Comparison of ENCODE assay signal across 8 cellular contexts in the genomic region with DNA sequence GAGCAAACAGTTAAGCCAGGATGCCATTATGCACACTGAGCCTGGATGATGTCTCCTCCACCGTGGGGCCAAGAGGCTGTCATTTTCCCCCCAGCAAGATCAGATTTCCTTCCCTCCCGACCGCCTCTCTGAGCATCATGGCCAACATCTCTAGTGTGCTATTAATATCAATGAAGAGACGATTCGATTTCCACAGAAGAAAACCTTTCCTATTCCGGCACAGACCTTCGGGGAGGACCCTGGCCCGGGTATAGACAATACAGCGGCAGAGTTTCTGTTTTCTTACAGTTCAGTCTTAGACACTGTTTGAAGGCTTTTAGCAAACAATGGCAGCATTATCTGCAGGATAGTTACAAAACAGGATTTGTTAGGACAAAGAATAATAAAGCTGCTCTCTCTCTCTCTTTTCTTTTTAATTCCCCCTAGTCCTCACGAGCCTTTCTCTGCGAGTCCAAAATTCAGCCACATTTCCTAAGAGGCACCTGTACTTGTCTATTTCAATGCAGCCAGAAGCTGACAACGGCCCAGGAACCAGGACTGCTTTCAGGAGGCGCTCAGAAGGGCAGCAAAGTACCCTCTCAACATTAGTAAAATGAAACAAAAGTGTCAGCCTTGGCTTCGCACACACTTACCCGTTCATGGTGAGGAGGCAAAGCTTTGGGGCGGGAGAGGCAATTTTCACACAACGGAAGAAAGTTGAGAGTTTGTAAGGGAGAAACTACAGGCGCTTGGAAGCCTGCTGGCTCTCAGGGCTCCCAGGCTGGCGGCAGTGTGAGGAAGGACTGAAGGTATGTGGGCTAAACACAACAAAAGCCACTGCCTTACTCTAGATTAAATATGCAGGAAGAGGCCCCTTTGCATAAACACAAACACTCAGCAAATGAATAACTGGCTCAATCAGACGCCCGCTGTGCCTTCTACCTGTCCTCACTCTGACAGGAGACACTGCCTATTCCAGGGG.
DNase-seq lines count a peak whose midpoint lies in the region; ATAC-seq and TF ChIP-seq lines count a peak whose summit lies in the region.

No MANE protein-coding gene starts in this region.

- ATAC-seq in GM19023 (IDR thresholded peaks at IDR 0.05; ENCODE audit: unreplicated experiment): no peak

- no peak for TF ChIP-seq POLR2A in testis (IDR thresholded peaks at IDR 0.05)

- H3K36me3 Mint-ChIP-seq in activated CD4-positive, alpha-beta T cell treated with anti-CD3 and anti-CD28 coated beads, Interleukin-2, amount 10 ng/mL, durations not matched to agents 7 days and 5 days (ENCODE audit: low read depth): peaks cover 5% of the 10 kb centered on the region

- H3K4me1 ChIP-seq in fibroblast of lung (ENCODE audit: control insufficient read depth, extremely low read depth, insufficient read depth, low read length) (no peaks in the 10 kb centered on the region), muscle layer of duodenum (ENCODE audit: control insufficient read depth in 1 of 2, insufficient read depth in 2 of 2, low read length in 2 of 2) (peaks cover 3 to 35% of the 10 kb centered on the region in 2 donors), testis (no peaks in the 10 kb centered on the region)

- peak overlapping the region; percentile 74 for H3K4me2 ChIP-seq in fibroblast of lung (ENCODE audit: extremely low read depth, insufficient read depth, low read length)

- H3K9me3 ChIP-seq in fibroblast of lung (ENCODE audit: control insufficient read depth, insufficient read depth, low read depth, low read length) (no peaks in the 10 kb centered on the region), muscle layer of duodenum (ENCODE audit: control insufficient read depth in 1 of 2, low read length in 2 of 2) (no peaks in the 10 kb centered on the region), testis (no peaks in the 10 kb centered on the region)

- CTCF ChIA-PET in activated CD4-positive, alpha-beta T cell treated with anti-CD3 and anti-CD28 coated beads, Interleukin-2, amount 10 ng/mL, durations not matched to agents 7 days and 5 days (lab: Charles Lee): interaction anchor here (0.5 to 1.0 kb wide), 2 partner anchors 15 to 449 kb away, joined by 3 read pairs; no protein-coding TSS in a partner anchor

- no peaks in the 10 kb centered on the region for H3K9me3 Mint-ChIP-seq in activated CD4-positive, alpha-beta T cell treated with anti-CD3 and anti-CD28 coated beads, Interleukin-2, amount 10 ng/mL, durations not matched to agents 7 days and 5 days

- H3K36me3 ChIP-seq in fibroblast of lung (ENCODE audit: control insufficient read depth, insufficient read depth, low read length) (no peaks in the 10 kb centered on the region), muscle layer of duodenum (ENCODE audit: control insufficient read depth in 1 of 2, insufficient read depth in 2 of 2, low read length in 2 of 2) (no peaks in the 10 kb centered on the region), testis (ENCODE audit: low read depth, missing control alignments) (no peaks in the 10 kb centered on the region)

- H3K4me1 Mint-ChIP-seq in activated CD4-positive, alpha-beta T cell treated with anti-CD3 and anti-CD28 coated beads, Interleukin-2, amount 10 ng/mL, durations not matched to agents 7 days and 5 days: peaks cover 82% of the 10 kb centered on the region

- H3K27ac Mint-ChIP-seq in activated CD4-positive, alpha-beta T cell treated with anti-CD3 and anti-CD28 coated beads, Interleukin-2, amount 10 ng/mL, durations not matched to agents 7 days and 5 days: peak overlapping the region; percentile 86

- H3K79me2 ChIP-seq in fibroblast of lung (ENCODE audit: control insufficient read depth, insufficient read depth, low read length): no peaks in the 10 kb centered on the region

- H3K4me3 ChIP-seq in fibroblast of lung (replicated peaks in 1 of 4; ENCODE audit: control extremely low read depth in 1 of 4, insufficient read depth in 1 of 4, low read depth in 3 of 4, low read length in 4 of 4) (peak overlapping the region; percentile 20 to 36 (median 24)), muscle layer of duodenum (ENCODE audit: low read depth in 1 of 2, low read length in 2 of 2) (peak overlapping the region; percentile 55 to 61), testis (peak overlapping the region in 1 of 2 donors; percentile 15)

- peak; percentile 38 for DNase-seq in KG1 (lab: John Stamatoyannopoulos, UW)
- DNase-seq in activated CD4-positive, alpha-beta T cell treated with anti-CD3 and anti-CD28 coated beads, Interleukin-2, amount 10 ng/mL, durations not matched to agents 7 days and 5 days: peak; percentile 17
- peak; percentile 38 to 66 for DNase-seq in fibroblast of lung (ENCODE audit: low read depth in 2 of 2)
- DNase-seq in testis: peak; percentile 28
- DNase-seq in AG08395 (ENCODE audit: low spot score): no peak
- DNase-seq in NCI-H1436 treated with DMSO at 0.1 percent for 48 hours (lab: John Stamatoyannopoulos, UW): no peak

- WGBS in testis, 2 donors: 42 to 44% methylated on average over 21 of the region's 21 CpGs

- H3K27me3 Mint-ChIP-seq in activated CD4-positive, alpha-beta T cell treated with anti-CD3 and anti-CD28 coated beads, Interleukin-2, amount 10 ng/mL, durations not matched to agents 7 days and 5 days: peaks cover 11% of the 10 kb centered on the region

- no peak overlapping the region for H3K27ac ChIP-seq in fibroblast of lung (ENCODE audit: insufficient read depth, low read length)
- peak overlapping the region; percentile 84 for H3K27ac ChIP-seq in muscle layer of duodenum (ENCODE audit: low read length)
- peak overlapping the region; percentile 2 to 21 for H3K27ac ChIP-seq in testis

- intact Hi-C loops in testis (cut with DNase I; ENCODE audit: low total_unique reads): no loop called here

- no peaks in the 10 kb centered on the region for H4K20me1 ChIP-seq in fibroblast of lung (ENCODE audit: control insufficient read depth, extremely low read depth, insufficient read depth, low read length)

- peak overlapping the region; percentile 82 for H3K4me3 Mint-ChIP-seq in activated CD4-positive, alpha-beta T cell treated with anti-CD3 and anti-CD28 coated beads, Interleukin-2, amount 10 ng/mL, durations not matched to agents 7 days and 5 days

- H3K9ac ChIP-seq in fibroblast of lung (ENCODE audit: insufficient read depth, low read length): no peak overlapping the region

- peak overlapping the region; percentile 3 for H2AFZ ChIP-seq in fibroblast of lung (ENCODE audit: low read length)

- no peak for TF ChIP-seq CTCF in fibroblast of lung (conservative IDR thresholded peaks at IDR 0.05 in 1 of 2, IDR thresholded peaks at IDR 0.05 in 1 of 2; ENCODE audit: low read depth in 1 of 2, low read length in 2 of 2)
- no peak for TF ChIP-seq CTCF in testis (IDR thresholded peaks at IDR 0.05)

- POLR2A ChIA-PET in activated CD4-positive, alpha-beta T cell treated with anti-CD3 and anti-CD28 coated beads, Interleukin-2, amount 10 ng/mL, durations not matched to agents 7 days and 5 days (lab: Charles Lee): no interaction called here

- H3K27me3 ChIP-seq in fibroblast of lung (ENCODE audit: control insufficient read depth, insufficient read depth, low read length) (no peaks in the 10 kb centered on the region), muscle layer of duodenum (ENCODE audit: low read depth, low read length) (no peaks in the 10 kb centered on the region), testis (no peaks in the 10 kb centered on the region)

Comparison
In these comparisons a context has a peak if more than half of its experiments do, and no peak if none do; other contexts are left out.
1. DNase-seq: peak in KG1 (single experiment), activated CD4-positive, alpha-beta T cell treated with anti-CD3 and anti-CD28 coated beads, Interleukin-2, amount 10 ng/mL, durations not matched to agents 7 days and 5 days (single experiment), fibroblast of lung (2 of 2) and testis (single experiment); none in AG08395 (single experiment) and NCI-H1436 treated with DMSO at 0.1 percent for 48 hours (single experiment).